Comparison of ENCODE assay signal across 32 cellular contexts in genomic region chr2:32572030-32572429, GRCh38. TPM values are rescaled to one million over a fixed set of nuclear protein-coding genes. Genes with fewer than 3 reads are reported as not detected.
A peak's percentile ranks its signal among the peaks of the same experiment; 100 is the strongest.
DNase-seq lines count a peak whose midpoint lies in the region; ATAC-seq and FAIRE-seq lines count a peak whose summit lies in the region.
"Had no signal": no experiment of that assay in that cellular context is flagged by ENCODE, and none has a peak within 500 bp of the region (broad histone marks: within the 10 kb centered on the region; RNA-seq: fewer than 3 reads in every experiment).

No MANE protein-coding gene starts in this region.

- no peaks in the 10 kb centered on the region for H3K27me3 ChIP-seq in small intestine (ENCODE audit: control insufficient read depth in 2 of 2, insufficient read depth in 2 of 2, low read length in 2 of 2)
- H3K27me3 ChIP-seq: BE2C, esophagus squamous epithelium, foreskin keratinocyte had no signal

- H3K27me3 Mint-ChIP-seq in activated naive CD4-positive, alpha-beta T cell treated with anti-CD3 and anti-CD28 coated beads, Interleukin-2, amount 50 U/mL, for 24 hours: no peaks in the 10 kb centered on the region
- no peaks in the 10 kb centered on the region for H3K27me3 Mint-ChIP-seq in central memory CD8-positive, alpha-beta T cell
- H3K27me3 Mint-ChIP-seq: activated CD4-positive, alpha-beta T cell treated with anti-CD3 and anti-CD28 coated beads, Interleukin-2, amount 10 ng/mL, durations not matched to agents 7 days and 5 days; dendritic cell treated with granulocyte-macrophage colony-stimulating factor and Interleukin-4, amounts not matched to agents 40 ng/mL and 50 ng/mL, for 4 days; IgD-negative memory B cell; stimulated activated naive CD8-positive, alpha-beta T cell treated with anti-CD3 and anti-CD28 coated beads, Interleukin-15, amount 100 ng/mL, for 72 hours had no signal

- H3K36me3 ChIP-seq in KOPT-K1 (ENCODE audit: insufficient read depth, low read length) (peaks cover 49% of the 10 kb centered on the region), small intestine (ENCODE audit: control insufficient read depth in 2 of 2, insufficient read depth in 2 of 2, low read length in 2 of 2) (peaks cover 2 to 3% of the 10 kb centered on the region in 2 donors)
- H3K36me3 ChIP-seq: prostate gland had no signal

- no peaks in the 10 kb centered on the region for H3K4me1 ChIP-seq in small intestine (ENCODE audit: control insufficient read depth in 2 of 2, insufficient read depth in 1 of 2, low read depth in 1 of 2, low read length in 1 of 2)
- H3K4me1 ChIP-seq: BE2C, esophagus squamous epithelium, foreskin keratinocyte, prostate gland had no signal

- no peak for FAIRE-seq in small intestine (lab: Jason Lieb, UNC)
- FAIRE-seq: endometrium had no signal

- H3K27ac ChIP-seq in KOPT-K1 (ENCODE audit: low read depth, low read length, poor library complexity, severe bottlenecking) (peak overlapping the region; percentile 69), small intestine (ENCODE audit: low read depth in 1 of 2, low read length in 1 of 2) (no peak overlapping the region)
- H3K27ac ChIP-seq: esophagus squamous epithelium, foreskin keratinocyte, prostate gland, thoracic aorta, WERI-Rb-1 had no signal

- no peak for DNase-seq in activated naive CD4-positive, alpha-beta T cell (lab: John Stamatoyannopoulos, UW)
- no peak for DNase-seq in central memory CD8-positive, alpha-beta T cell (ENCODE audit: low spot score in 2 of 2)
- DNase-seq in small intestine (peak; percentile 18), dedifferentiated amniotic fluid mesenchymal stem cell (ENCODE audit: extremely low spot score) (no peak), HuH-7.5 (ENCODE audit: low spot score) (no peak)
- DNase-seq: BE2C; caudate nucleus; COR-L47; DMS53; esophagus squamous epithelium; foreskin keratinocyte; head of caudate nucleus; left ventricle myocardium superior; NCI-H1092 treated with DMSO at 0.1 percent for 48 hours; NCI-H187; NCI-H446 treated with DMSO at 0.1 percent for 48 hours; NCI-H82; occipital lobe; stimulated activated CD4-positive, alpha-beta T cell treated with anti-CD3 and anti-CD28 coated beads, Interleukin-12 subunit alpha, Interleukin-12 subunit beta, amount 100 ng/mL, for 4 hours; stimulated activated CD4-positive, alpha-beta T cell treated with anti-CD3 and anti-CD28 coated beads, Interleukin-2, amount 100 ng/mL, for 48 hours; stimulated activated naive CD8-positive, alpha-beta T cell treated with anti-CD3 and anti-CD28 coated beads, Interleukin-15, amount 100 ng/mL, for 72 hours; WERI-Rb-1 had no signal

- H3K4me1 Mint-ChIP-seq in activated naive CD4-positive, alpha-beta T cell treated with anti-CD3 and anti-CD28 coated beads, Interleukin-2, amount 50 U/mL, for 24 hours: peaks cover 33% of the 10 kb centered on the region
- peaks cover 30% of the 10 kb centered on the region for H3K4me1 Mint-ChIP-seq in central memory CD8-positive, alpha-beta T cell

- H3K36me3 Mint-ChIP-seq in activated naive CD4-positive, alpha-beta T cell treated with anti-CD3 and anti-CD28 coated beads, Interleukin-2, amount 50 U/mL, for 24 hours: peaks cover 18% of the 10 kb centered on the region
- peaks cover 25% of the 10 kb centered on the region for H3K36me3 Mint-ChIP-seq in central memory CD8-positive, alpha-beta T cell (ENCODE audit: insufficient read depth)

- H3K9me3 ChIP-seq in KOPT-K1 (ENCODE audit: insufficient read depth, low read length, poor library complexity, severe bottlenecking): peaks cover 2% of the 10 kb centered on the region
- no peaks in the 10 kb centered on the region for H3K9me3 ChIP-seq in small intestine (ENCODE audit: control insufficient read depth, low read depth)
- H3K9me3 ChIP-seq: BE2C, esophagus squamous epithelium, prostate gland, thoracic aorta had no signal

- H3K9me3 Mint-ChIP-seq in activated naive CD4-positive, alpha-beta T cell treated with anti-CD3 and anti-CD28 coated beads, Interleukin-2, amount 50 U/mL, for 24 hours: no peaks in the 10 kb centered on the region
- H3K9me3 Mint-ChIP-seq in central memory CD8-positive, alpha-beta T cell: no peaks in the 10 kb centered on the region
- H3K9me3 Mint-ChIP-seq: activated CD4-positive, alpha-beta T cell treated with anti-CD3 and anti-CD28 coated beads, Interleukin-2, amount 10 ng/mL, durations not matched to agents 7 days and 5 days; dendritic cell treated with granulocyte-macrophage colony-stimulating factor and Interleukin-4, amounts not matched to agents 40 ng/mL and 50 ng/mL, for 4 days; stimulated activated naive CD8-positive, alpha-beta T cell treated with anti-CD3 and anti-CD28 coated beads, Interleukin-15, amount 100 ng/mL, for 72 hours had no signal

- WGBS in small intestine, 3 donors: 68 to 82% (median 76%) methylated on average over 3 of the region's 3 CpGs

- H3K4me3 Mint-ChIP-seq in activated naive CD4-positive, alpha-beta T cell treated with anti-CD3 and anti-CD28 coated beads, Interleukin-2, amount 50 U/mL, for 24 hours: no peak overlapping the region
- no peak overlapping the region for H3K4me3 Mint-ChIP-seq in central memory CD8-positive, alpha-beta T cell
- H3K4me3 Mint-ChIP-seq: activated CD4-positive, alpha-beta T cell treated with anti-CD3 and anti-CD28 coated beads, Interleukin-2, amount 10 ng/mL, durations not matched to agents 7 days and 5 days; dendritic cell treated with granulocyte-macrophage colony-stimulating factor and Interleukin-4, amounts not matched to agents 40 ng/mL and 50 ng/mL, for 4 days; IgD-negative memory B cell; stimulated activated naive CD8-positive, alpha-beta T cell treated with anti-CD3 and anti-CD28 coated beads, Interleukin-15, amount 100 ng/mL, for 72 hours had no signal

- H3K27ac Mint-ChIP-seq in activated naive CD4-positive, alpha-beta T cell treated with anti-CD3 and anti-CD28 coated beads, Interleukin-2, amount 50 U/mL, for 24 hours: peak overlapping the region; percentile 36
- H3K27ac Mint-ChIP-seq in central memory CD8-positive, alpha-beta T cell (ENCODE audit: low read depth): peak overlapping the region; percentile 54
- H3K27ac Mint-ChIP-seq: dendritic cell treated with granulocyte-macrophage colony-stimulating factor and Interleukin-4, amounts not matched to agents 40 ng/mL and 50 ng/mL, for 4 days had no signal

- ATAC-seq in central memory CD8-positive, alpha-beta T cell (replicated peaks; ENCODE audit: extremely low read depth, poor library complexity, severe bottlenecking): no peak
- ATAC-seq: foreskin keratinocyte, HCT116, left ventricle myocardium superior, sciatic nerve had no signal

- no peak overlapping the region for H3K4me3 ChIP-seq in small intestine (ENCODE audit: low read depth in 1 of 2, low read length in 2 of 2)
- H3K4me3 ChIP-seq: esophagus squamous epithelium, prostate gland, thoracic aorta had no signal

RNA-seq across cellular contexts. Expression of gene TTC27, which starts 55.8 kb away (rescaled TPM):
- 10 to 100 TPM in 1 of 3 donors, 1 to 10 TPM in 2; 3.4 to 11.9 (median 4.3) TPM for polyA plus RNA-seq in small intestine
